In genomic region chr17:7855643-7856080, GRCh38 we compare ENCODE assay signal across 3 cellular contexts.
TF ChIP-seq lines count a peak whose summit lies in the region.

No MANE protein-coding gene starts in this region.

TF ChIP-seq in SK-N-SH, 30 proteins besides CTCF, POLR2A, EP300 and RAD21:
- TF ChIP-seq CHD2 (IDR thresholded peaks at IDR 0.05; ENCODE audit: low read length, partially characterized antibody) (peak; percentile 7), REST (IDR thresholded peaks at IDR 0.05; ENCODE audit: low read depth, low read length) (no peak)
TF ChIP-seq in SK-N-SH: peak in this region for 1.

TF ChIP-seq in SK-N-SH treated with all-trans-retinoic acid at 6 μM for 48 hours, 23 proteins besides CTCF, POLR2A, EP300 and RAD21:
- TF ChIP-seq ESRRG (CRISPR knock-in tag; IDR thresholded peaks at IDR 0.05) (no peak), TCF4 (CRISPR knock-in tag; IDR thresholded peaks at IDR 0.05; ENCODE audit: borderline replicate concordance) (no peak), PPARA (CRISPR knock-in tag; IDR thresholded peaks at IDR 0.05; ENCODE audit: borderline replicate concordance) (no peak), PATZ1 (CRISPR knock-in tag; IDR thresholded peaks at IDR 0.05; ENCODE audit: borderline replicate concordance) (no peak), ZFP30 (CRISPR knock-in tag; IDR thresholded peaks at IDR 0.05) (no peak), ZNF565 (CRISPR knock-in tag; conservative IDR thresholded peaks at IDR 0.05; ENCODE audit: low read depth) (no peak), OSR1 (CRISPR knock-in tag; IDR thresholded peaks at IDR 0.05) (no peak), ISL1 (CRISPR knock-in tag; IDR thresholded peaks at IDR 0.05) (no peak), CREB5 (CRISPR knock-in tag; IDR thresholded peaks at IDR 0.05; ENCODE audit: low read depth) (no peak), SNAI2 (CRISPR knock-in tag; IDR thresholded peaks at IDR 0.05) (no peak), ZC3H10 (CRISPR knock-in tag; IDR thresholded peaks at IDR 0.05) (no peak)

TF ChIP-seq in liver, 16 proteins besides CTCF, POLR2A, EP300 and RAD21:
- TF ChIP-seq RXRA (IDR thresholded peaks at IDR 0.05): no peak
- TF ChIP-seq ZBTB33 (IDR thresholded peaks at IDR 0.05): no peak
- TF ChIP-seq GABPA (IDR thresholded peaks at IDR 0.05 in 1 of 2, conservative IDR thresholded peaks at IDR 0.05 in 1 of 2): no peak
- no peak for TF ChIP-seq JUND (IDR thresholded peaks at IDR 0.05)
- no peak for TF ChIP-seq REST (IDR thresholded peaks at IDR 0.05)
